Comparison of ENCODE assay signal across 11 cellular contexts in genomic region chr22:23248583-23248982, GRCh38.
A peak's percentile ranks its signal among the peaks of the same experiment; 100 is the strongest.
DNase-seq lines count a peak whose midpoint lies in the region; ATAC-seq and TF ChIP-seq lines count a peak whose summit lies in the region.
"Had no signal": no experiment of that assay in that cellular context is flagged by ENCODE, and none has a peak within 500 bp of the region (broad histone marks: within the 10 kb centered on the region; RNA-seq: fewer than 3 reads in every experiment).

No MANE protein-coding gene starts in this region.

- H3K27ac Mint-ChIP-seq in type B pancreatic cell = peak overlapping the region; percentile 26
- no peak overlapping the region for H3K27ac Mint-ChIP-seq in stimulated activated memory B cell treated with anti-CD40 and anti-IgM and Interleukin-4, amounts not matched to agents 10 μg/mL and 1 μg/mL and 100 μg/mL, for 72 hours

- H3F3A ChIP-seq in SK-N-SH (replicated peaks; ENCODE audit: insufficient read depth) (no peaks in the 10 kb centered on the region), PC-3 (ENCODE audit: low read length, unreplicated experiment) (no peaks in the 10 kb centered on the region)

- H2AFZ ChIP-seq in SK-N-SH (ENCODE audit: low read depth) (no peak overlapping the region), PC-3 (ENCODE audit: low read length) (no peak overlapping the region)

- H3K9me3 Mint-ChIP-seq in type B pancreatic cell = no peaks in the 10 kb centered on the region
- no peaks in the 10 kb centered on the region for H3K9me3 Mint-ChIP-seq in stimulated activated memory B cell treated with anti-CD40 and anti-IgM and Interleukin-4, amounts not matched to agents 10 μg/mL and 1 μg/mL and 100 μg/mL, for 72 hours

- no peaks in the 10 kb centered on the region for H3K36me3 Mint-ChIP-seq in type B pancreatic cell
- no peaks in the 10 kb centered on the region for H3K36me3 Mint-ChIP-seq in stimulated activated memory B cell treated with anti-CD40 and anti-IgM and Interleukin-4, amounts not matched to agents 10 μg/mL and 1 μg/mL and 100 μg/mL, for 72 hours

- intact Hi-C loops in PC-3 (cut with micrococcal nuclease) = no loop called here

- H3K9me2 ChIP-seq in SK-N-SH (no peaks in the 10 kb centered on the region), PC-3 (replicated peaks; ENCODE audit: low read length) (no peaks in the 10 kb centered on the region)

- H3K4me1 ChIP-seq in SK-N-SH (ENCODE audit: control insufficient read depth in 1 of 2, insufficient read depth in 2 of 2, low read depth in 1 of 2, low read length in 1 of 2) (peaks cover 9 to 35% of the 10 kb centered on the region in 2 experiments; a peak in 3 of 4 replicates), PC-3 (ENCODE audit: insufficient read depth, low read length) (peaks cover 18% of the 10 kb centered on the region)

- TF ChIP-seq RAD21 in SK-N-SH (IDR thresholded peaks at IDR 0.05; ENCODE audit: low read length) = no peak

- H3K4me3 ChIP-seq in SK-N-SH (ENCODE audit: low read depth in 2 of 2, low read length in 1 of 2) = no peak overlapping the region
- H3K4me3 ChIP-seq in PC-3 (ENCODE audit: low read length) = no peak overlapping the region
- H3K4me3 ChIP-seq in foreskin fibroblast (ENCODE audit: low read depth in 1 of 2, low read length in 2 of 2) = no peak overlapping the region
- H3K4me3 ChIP-seq: SJCRH30 had no signal

- no TSS peak for BruUV-seq in PC-3 (replicated peaks; lab: Mats Ljungman, UMichigan)

- H3K4me3 Mint-ChIP-seq in type B pancreatic cell = peak overlapping the region; percentile 15
- H3K4me3 Mint-ChIP-seq in stimulated activated memory B cell treated with anti-CD40 and anti-IgM and Interleukin-4, amounts not matched to agents 10 μg/mL and 1 μg/mL and 100 μg/mL, for 72 hours = no peak overlapping the region

- H3K4me1 Mint-ChIP-seq in type B pancreatic cell (ENCODE audit: unreplicated experiment) = peaks cover 43% of the 10 kb centered on the region
- peaks cover 43% of the 10 kb centered on the region for H3K4me1 Mint-ChIP-seq in stimulated activated memory B cell treated with anti-CD40 and anti-IgM and Interleukin-4, amounts not matched to agents 10 μg/mL and 1 μg/mL and 100 μg/mL, for 72 hours

- H3K36me3 ChIP-seq in SK-N-SH (replicated peaks in 1 of 2; ENCODE audit: control insufficient read depth in 1 of 2, insufficient read depth in 2 of 2, low read length in 1 of 2) (no peaks in the 10 kb centered on the region), PC-3 (ENCODE audit: low read depth, low read length) (no peaks in the 10 kb centered on the region)
- H3K36me3 ChIP-seq: SJCRH30 had no signal

- WGBS in SK-N-SH (ENCODE audit: low lambda C conversion rate) = 92% methylated on average over 2 of the region's 2 CpGs

- H3K79me2 ChIP-seq in SK-N-SH (ENCODE audit: insufficient read depth) (peaks cover 45% of the 10 kb centered on the region; the same call in 1 of the 2 replicates), PC-3 (ENCODE audit: low read length) (peaks cover 64% of the 10 kb centered on the region)

- POLR2A ChIA-PET in SK-N-SH (lab: Yijun Ruan, JAX) (no interaction called here), PC-3 (lab: Charles Lee; ENCODE audit: unreplicated experiment) (no interaction called here)

- H4K20me1 ChIP-seq in SK-N-SH (ENCODE audit: insufficient read depth) = peaks cover 31% of the 10 kb centered on the region
- peaks cover 4% of the 10 kb centered on the region; the same call in 1 of the 2 replicates for H4K20me1 ChIP-seq in PC-3 (ENCODE audit: low read length)

- CTCF ChIA-PET in SK-N-SH (lab: Yijun Ruan, JAX) = interaction anchor here (1.3 to 2.4 kb wide), 2 partner anchors 15 to 33 kb away, joined by 3 to 7 read pairs; no protein-coding TSS in a partner anchor
- CTCF ChIA-PET in PC-3 (lab: Charles Lee) = no interaction called here

- TF ChIP-seq CTCF in SK-N-SH (IDR thresholded peaks at IDR 0.05) (no peak), PC-3 (conservative IDR thresholded peaks at IDR 0.05; ENCODE audit: low read depth, low read length) (no peak), foreskin fibroblast (IDR thresholded peaks at IDR 0.05; ENCODE audit: low read depth, low read length) (no peak), type B pancreatic cell (conservative IDR thresholded peaks at IDR 0.05) (no peak)

- H3K4me2 ChIP-seq in SK-N-SH (no peak overlapping the region), PC-3 (ENCODE audit: low read length) (peak overlapping the region; percentile 28; the same call in 1 of the 2 replicates)

- H3K27ac ChIP-seq in SK-N-SH (ENCODE audit: low read depth in 2 of 2, low read length in 1 of 2) (peak overlapping the region in 1 of 2 experiments; percentile 7; a peak in 1 of 4 replicates), PC-3 (ENCODE audit: low read length) (peak overlapping the region; percentile 30; the same call in 1 of the 2 replicates), substantia nigra (ENCODE audit: low read depth, low read length, poor library complexity, severe bottlenecking) (no peak overlapping the region)
- H3K27ac ChIP-seq: SJCRH30 had no signal

- ATAC-seq in SK-N-SH treated with all-trans-retinoic acid at 6 μM for 48 hours (peak; percentile 90), PC-3 (peak; percentile 99)
- ATAC-seq in stimulated activated memory B cell treated with anti-CD40 and anti-IgM and Interleukin-4, amounts not matched to agents 10 μg/mL and 1 μg/mL and 100 μg/mL, for 72 hours = no peak

- TF ChIP-seq EP300 in SK-N-SH (IDR thresholded peaks at IDR 0.05; ENCODE audit: borderline replicate concordance in 1 of 2, low read depth in 1 of 2, low read length in 1 of 2) = no peak

- no peaks in the 10 kb centered on the region for H3K27me3 Mint-ChIP-seq in type B pancreatic cell
- no peaks in the 10 kb centered on the region for H3K27me3 Mint-ChIP-seq in stimulated activated memory B cell treated with anti-CD40 and anti-IgM and Interleukin-4, amounts not matched to agents 10 μg/mL and 1 μg/mL and 100 μg/mL, for 72 hours

- no peak for DNase-seq in SK-N-SH
- DNase-seq in PC-3 = peak; percentile 68
- DNase-seq in foreskin fibroblast = peak; percentile 30 to 65
- DNase-seq in type B pancreatic cell (ENCODE audit: extremely low spot score, unreplicated experiment) = no peak
- no peak for DNase-seq in anterior cingulate cortex (lab: John Stamatoyannopoulos, UW)
- no peak for DNase-seq in substantia nigra (lab: John Stamatoyannopoulos, UW)
- DNase-seq: activated gamma-delta T cell, small intestine had no signal

- H3K27me3 ChIP-seq in SK-N-SH (ENCODE audit: insufficient read depth) (no peaks in the 10 kb centered on the region), PC-3 (ENCODE audit: low read length) (no peaks in the 10 kb centered on the region)
- H3K27me3 ChIP-seq: SJCRH30 had no signal

- H3K9me3 ChIP-seq in SK-N-SH (no peaks in the 10 kb centered on the region), PC-3 (ENCODE audit: low read length) (no peaks in the 10 kb centered on the region)
- H3K9me3 ChIP-seq: SJCRH30 had no signal

- H3K9ac ChIP-seq in SK-N-SH = no peak overlapping the region
- H3K9ac ChIP-seq in PC-3 (ENCODE audit: low read length) = no peak overlapping the region

TF ChIP-seq in SK-N-SH treated with all-trans-retinoic acid at 6 μM for 48 hours, 23 proteins besides CTCF, POLR2A, EP300 and RAD21 (continues in another document):
- TF ChIP-seq TSHZ2 (CRISPR knock-in tag; IDR thresholded peaks at IDR 0.05) = no peak

TF ChIP-seq in SK-N-SH, 30 proteins besides CTCF, POLR2A, EP300 and RAD21:
- TF ChIP-seq FOXJ3 (CRISPR knock-in tag; IDR thresholded peaks at IDR 0.05) = no peak
- no peak for TF ChIP-seq EZH2phosphoT487 (IDR thresholded peaks at IDR 0.05; ENCODE audit: borderline replicate concordance, low read depth)
- TF ChIP-seq NFIC (IDR thresholded peaks at IDR 0.05; ENCODE audit: borderline replicate concordance) = no peak
- no peak for TF ChIP-seq REST (IDR thresholded peaks at IDR 0.05; ENCODE audit: low read depth, low read length)
- TF ChIP-seq RCOR1 (IDR thresholded peaks at IDR 0.05; ENCODE audit: low read length) = no peak
- no peak for TF ChIP-seq TCF12 (IDR thresholded peaks at IDR 0.05)

Comparison
In these comparisons a context has a peak if more than half of its experiments do, and no peak if none do; other contexts are left out.
1. DNase-seq: peak in PC-3 (single experiment) and foreskin fibroblast (2 of 2); none in SK-N-SH (single experiment), type B pancreatic cell (single experiment), anterior cingulate cortex (0 of 58) and substantia nigra (0 of 49).